In the genomic region with DNA sequence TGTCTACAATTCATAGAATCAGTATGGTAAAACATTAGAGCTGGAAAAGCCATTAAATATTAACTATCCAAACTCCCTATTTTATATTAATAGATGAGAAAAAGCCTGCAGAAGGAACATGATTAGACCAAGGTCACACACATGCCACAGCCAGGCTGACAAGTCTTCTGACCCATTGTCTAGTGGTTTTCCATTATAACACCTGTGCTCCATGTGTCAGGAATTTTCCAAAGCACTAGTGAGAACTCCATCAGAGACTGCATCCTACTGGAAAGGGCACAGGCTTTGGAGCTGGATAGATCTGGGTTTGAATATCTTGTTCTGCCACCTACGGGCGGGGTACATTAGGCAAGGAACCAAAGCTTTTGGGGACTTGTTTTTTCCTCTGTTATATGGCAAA, we compare ENCODE assay signal across 13 cellular contexts.
DNase-seq lines count a peak whose midpoint lies in the region; ATAC-seq and TF ChIP-seq lines count a peak whose summit lies in the region.
"Had no signal": no experiment of that assay in that cellular context is flagged by ENCODE, and none has a peak within 500 bp of the region (broad histone marks: within the 10 kb centered on the region; RNA-seq: fewer than 3 reads in every experiment).

No MANE protein-coding gene starts in this region.

- ATAC-seq in heart right ventricle, result no peak

- H3K27ac Mint-ChIP-seq in nephron, result peak overlapping the region; percentile 93 to 98 (median 95)
- H3K27ac Mint-ChIP-seq: activated CD4-positive, alpha-beta T cell treated with anti-CD3 and anti-CD28 coated beads for 36 hours had no signal

- peak overlapping the region; percentile 2 to 86 (median 72) for H3K27ac ChIP-seq in heart right ventricle
- H3K27ac ChIP-seq in esophagus (ENCODE audit: low read depth in 2 of 2, low read length in 1 of 2), result peak overlapping the region; percentile 41 to 47
- H3K27ac ChIP-seq in uterus, result peak overlapping the region; percentile 92 to 96

- 92 to 97% methylated on average over 2 of the region's 2 CpGs for WGBS in heart right ventricle, 2 donors
- WGBS in esophagus, 2 donors, result 63 to 77% methylated on average over 2 of the region's 2 CpGs

- peaks cover 76% of the 10 kb centered on the region for H3K4me1 Mint-ChIP-seq in nephron

- TF ChIP-seq POLR2A in uterus (IDR thresholded peaks at IDR 0.05), result no peak

- H3K4me3 ChIP-seq in heart right ventricle (no peak overlapping the region), esophagus (ENCODE audit: low read depth in 1 of 2, low read length in 2 of 2) (no peak overlapping the region), uterus (no peak overlapping the region)

- H3K9me3 ChIP-seq in heart right ventricle (peaks cover 0 to 16% (median 5%) of the 10 kb centered on the region in 11 donors), esophagus (ENCODE audit: control insufficient read depth in 2 of 2, insufficient read depth in 1 of 2, low read depth in 1 of 2, low read length in 1 of 2) (no peaks in the 10 kb centered on the region), uterus (peaks cover 0 to 5% of the 10 kb centered on the region in 2 donors)

- peaks cover 17% of the 10 kb centered on the region for H3K36me3 Mint-ChIP-seq in nephron (ENCODE audit: low read depth)

- H3K36me3 ChIP-seq in heart right ventricle (no peaks in the 10 kb centered on the region), esophagus (ENCODE audit: control insufficient read depth in 2 of 2, insufficient read depth in 2 of 2, low read length in 1 of 2) (no peaks in the 10 kb centered on the region), uterus (no peaks in the 10 kb centered on the region)

- H3K9me3 Mint-ChIP-seq in nephron, result peaks cover 14% of the 10 kb centered on the region

- H3K27me3 Mint-ChIP-seq in nephron (ENCODE audit: low read depth), result no peaks in the 10 kb centered on the region
- H3K27me3 Mint-ChIP-seq: activated CD4-positive, alpha-beta T cell treated with anti-CD3 and anti-CD28 coated beads for 36 hours; activated T-helper 17 cell treated with anti-CD3 and anti-CD28 coated beads, Interleukin-2, amount 50 U/mL, for 72 hours; progenitor cell of endocrine pancreas had no signal

- H3K4me1 ChIP-seq in heart right ventricle (peaks cover 13 to 53% (median 34%) of the 10 kb centered on the region in 9 donors), esophagus (ENCODE audit: control insufficient read depth in 2 of 2, insufficient read depth in 2 of 2, low read length in 1 of 2) (peaks cover 0 to 3% of the 10 kb centered on the region in 2 donors), uterus (peaks cover 24 to 28% of the 10 kb centered on the region in 2 donors)

- no peaks in the 10 kb centered on the region for H3K27me3 ChIP-seq in heart right ventricle
- H3K27me3 ChIP-seq in esophagus (ENCODE audit: control insufficient read depth in 1 of 2, insufficient read depth in 2 of 2, low read length in 2 of 2), result no peaks in the 10 kb centered on the region
- no peaks in the 10 kb centered on the region for H3K27me3 ChIP-seq in uterus

- TF ChIP-seq CTCF in heart right ventricle (IDR thresholded peaks at IDR 0.05), result no peak
- no peak for TF ChIP-seq CTCF in nephron (IDR thresholded peaks at IDR 0.05; ENCODE audit: unreplicated experiment in 3 of 3)
- TF ChIP-seq CTCF in uterus (IDR thresholded peaks at IDR 0.05), result no peak

- intact Hi-C loops in heart right ventricle (cut with DNase I), result loop anchor here in 3 of 10 donors (2.0 to 10.0 kb wide), 3 partner anchors 87 to 670 kb away; no protein-coding TSS in a partner anchor
- intact Hi-C loops in cardiac septum (cut with DNase I), result loop anchor here (2.0 to 10.0 kb wide), 3 partner anchors 52 to 670 kb away; no protein-coding TSS in a partner anchor
- intact Hi-C loops in uterus (cut with DNase I; ENCODE audit: low total_unique reads), result no loop called here

- H3K4me3 Mint-ChIP-seq in nephron, result no peak overlapping the region
- H3K4me3 Mint-ChIP-seq: activated CD4-positive, alpha-beta T cell treated with anti-CD3 and anti-CD28 coated beads for 36 hours; activated T-helper 17 cell treated with anti-CD3 and anti-CD28 coated beads, Interleukin-2, amount 50 U/mL, for 72 hours had no signal

- DNase-seq in heart right ventricle (no peak), cardiac septum (ENCODE audit: low spot score) (no peak), uterus (no peak), NCI-H510A (lab: John Stamatoyannopoulos, UW) (no peak), GOT3 (lab: John Stamatoyannopoulos, UW) (no peak)
- DNase-seq in activated CD8-positive, alpha-beta memory T cell treated with anti-CD3 and anti-CD28 coated beads, Interleukin-2, amount 50 U/mL, for 48 hours, result no peak
- DNase-seq: activated CD4-positive, alpha-beta T cell treated with anti-CD3 and anti-CD28 coated beads for 36 hours; NCI-H1436 treated with DMSO at 0.1 percent for 48 hours; substantia nigra had no signal

Comparison
In these comparisons a context has a peak if more than half of its experiments do, and no peak if none do; other contexts are left out.
1. H3K27ac ChIP-seq: peak in every context shown above with its lines; median percentile 94 in uterus; 72 in heart right ventricle; 44 in esophagus.